Comparison of ENCODE assay signal across 18 cellular contexts in genomic region chr5:488744-489688, GRCh38. TPM values are rescaled to one million over a fixed set of nuclear protein-coding genes. Genes with fewer than 3 reads are reported as not detected.
DNase-seq lines count a peak whose midpoint lies in the region; ATAC-seq, FAIRE-seq and TF ChIP-seq lines count a peak whose summit lies in the region.
"Had no signal": no experiment of that assay in that cellular context is flagged by ENCODE, and none has a peak within 500 bp of the region (broad histone marks: within the 10 kb centered on the region; RNA-seq: fewer than 3 reads in every experiment).

No MANE protein-coding gene starts in this region.

- TF ChIP-seq CTCF in HepG2 (CRISPR knock-in tag; IDR thresholded peaks at IDR 0.05) (peak; percentile 56), right lobe of liver (IDR thresholded peaks at IDR 0.05) (no peak)

- in situ Hi-C loops in HepG2 (cut with HindIII; ENCODE audit: extremely low pct_ligation_motif_present, low pct_unique_long_range_greater_than_20kb): no loop called here

- no peak for FAIRE-seq in HepG2 (lab: Jason Lieb, UNC)
- FAIRE-seq: GM12892, HTR-8/SVneo had no signal

- peak overlapping the region; percentile 53 for H3K4me2 ChIP-seq in HepG2 (ENCODE audit: low read depth, low read length)
- H3K4me2 ChIP-seq: PC-9 had no signal

- TF ChIP-seq POLR2A in HepG2 (IDR thresholded peaks at IDR 0.05; ENCODE audit: insufficient read depth in 1 of 2, low read depth in 2 of 2, low read length in 2 of 2) (no peak), right lobe of liver (IDR thresholded peaks at IDR 0.05) (no peak)

- H2AFZ ChIP-seq in HepG2 (ENCODE audit: low read length): no peak overlapping the region
- H2AFZ ChIP-seq: PC-9 had no signal

- POLR2A ChIA-PET in HepG2 (lab: Yijun Ruan, JAX): no interaction called here

- no peak overlapping the region for H3K27ac ChIP-seq in HepG2 (ENCODE audit: extremely low read length, insufficient read depth, low read length)
- H3K27ac ChIP-seq in right lobe of liver: no peak overlapping the region
- H3K27ac ChIP-seq: PC-9, RWPE1, SJSA1 had no signal

- peak overlapping the region in 2 of 3 experiments; percentile 27 to 64; a peak in 3 of 6 replicates for H3K4me3 ChIP-seq in HepG2 (replicated peaks in 1 of 3; ENCODE audit: insufficient read depth in 1 of 3, low read depth in 2 of 3, low read length in 3 of 3)
- no peak overlapping the region for H3K4me3 ChIP-seq in right lobe of liver
- H3K4me3 ChIP-seq: PC-9, SJSA1 had no signal

- WGBS in HepG2 (ENCODE audit: low lambda C conversion rate): 28% methylated on average over 12 of the region's 40 CpGs
- no CpG with 5 or more reads among the region's 40 CpGs for WGBS in right lobe of liver (ENCODE audit: insufficient coverage, low coverage, low lambda C conversion rate, missing lambda C conversion rate)

- peak; percentile 78 for ATAC-seq in HepG2
- ATAC-seq in right lobe of liver: no peak
- ATAC-seq in HG03045 (IDR thresholded peaks at IDR 0.05; ENCODE audit: unreplicated experiment): no peak
- ATAC-seq in HG03139 (IDR thresholded peaks at IDR 0.05; ENCODE audit: unreplicated experiment): no peak

- no TSS peak for BruUV-seq in HepG2 (replicated peaks; lab: Mats Ljungman, UMichigan)

- H3K79me2 ChIP-seq in HepG2 (ENCODE audit: insufficient read depth, low read length): no peaks in the 10 kb centered on the region

- intact Hi-C loops in HepG2 (cut with micrococcal nuclease; ENCODE audit: unreplicated experiment): no loop called here
- intact Hi-C loops in right lobe of liver (cut with DNase I): no loop called here

- no peaks in the 10 kb centered on the region for H4K20me1 ChIP-seq in HepG2 (ENCODE audit: insufficient read depth, low read length)

- H3K9ac ChIP-seq in HepG2 (ENCODE audit: insufficient read depth, low read depth, low read length): peak overlapping the region; percentile 49; the same call in 1 of the 2 replicates

- DNase-seq in HepG2 (ENCODE audit: low spot score) (no peak), right lobe of liver (no peak), SK-N-DZ (ENCODE audit: low spot score) (peak; percentile 53), left kidney (ENCODE audit: low read depth, low spot score) (peak; percentile 55), DMS79 (lab: John Stamatoyannopoulos, UW) (no peak), NCI-H2081 treated with DMSO at 0.1 percent for 48 hours (lab: John Stamatoyannopoulos, UW) (no peak)
- DNase-seq: GF-D8, H7, NCI-H1694 treated with DMSO at 0.1 percent for 48 hours, NCI-H226, NCI-H524, PC-9 had no signal

- H3K27me3 ChIP-seq in HepG2 (ENCODE audit: control insufficient read depth in 1 of 2, insufficient read depth in 2 of 2, low read length in 2 of 2) (peaks cover 12 to 76% of the 10 kb centered on the region in 2 experiments), right lobe of liver (no peaks in the 10 kb centered on the region)

- no peak for TF ChIP-seq RAD21 in HepG2 (CRISPR knock-in tag; IDR thresholded peaks at IDR 0.05)

- H3K9me3 ChIP-seq in HepG2 (ENCODE audit: low read length) (no peaks in the 10 kb centered on the region), right lobe of liver (no peaks in the 10 kb centered on the region)
- H3K9me3 ChIP-seq: SJSA1 had no signal

- TF ChIP-seq EP300 in HepG2 (IDR thresholded peaks at IDR 0.05; ENCODE audit: low read depth in 2 of 2, low read length in 2 of 2) (no peak), HepG2 (CRISPR knock-in tag; IDR thresholded peaks at IDR 0.05; ENCODE audit: borderline replicate concordance) (no peak)

- H3K36me3 ChIP-seq in HepG2 (replicated peaks in 1 of 2; ENCODE audit: control insufficient read depth in 1 of 2, insufficient read depth in 2 of 2, low read length in 2 of 2): no peaks in the 10 kb centered on the region
- H3K36me3 ChIP-seq in right lobe of liver: no peaks in the 10 kb centered on the region
- H3K36me3 ChIP-seq: SJSA1 had no signal

- H3K4me1 ChIP-seq in HepG2 (ENCODE audit: insufficient read depth, low read length) (peaks cover 11% of the 10 kb centered on the region), right lobe of liver (no peaks in the 10 kb centered on the region)
- H3K4me1 ChIP-seq: SJSA1 had no signal

- CTCF ChIA-PET in HepG2 (lab: Yijun Ruan, JAX; ENCODE audit: low intra/inter-chr PET ratio, low total read pairs): no interaction called here

TF ChIP-seq in HepG2, 621 proteins besides CTCF, POLR2A, EP300 and RAD21 (continues in another document):
- TF ChIP-seq NFE2 (CRISPR knock-in tag; IDR thresholded peaks at IDR 0.05) (no peak), GTF3A (CRISPR knock-in tag; conservative IDR thresholded peaks at IDR 0.05) (no peak), ZFYVE20 (CRISPR knock-in tag; IDR thresholded peaks at IDR 0.05; ENCODE audit: borderline replicate concordance, low read depth) (no peak), MAX (IDR thresholded peaks at IDR 0.05) (peak; percentile 57), ZNF629 (CRISPR knock-in tag; conservative IDR thresholded peaks at IDR 0.05) (no peak), ELK4 (CRISPR knock-in tag; IDR thresholded peaks at IDR 0.05; ENCODE audit: borderline replicate concordance) (no peak), SALL1 (CRISPR knock-in tag; IDR thresholded peaks at IDR 0.05) (peak; percentile 21; the same call in 1 of the 2 replicates)

RNA-seq across cellular contexts. Expression of gene SLC9A3, which starts 35.2 kb away (rescaled TPM):
- total RNA-seq in HepG2 (2016; rRNA removed; fragmentation: Illumina TruSeq; extraction: Trizol) (1.2 and 1.8 TPM in 2 replicates), right lobe of liver (1 to 10 TPM in 2 of 6 experiments, under 1 TPM in 4; 0.32 to 1.8 (median 0.46) TPM)
- 0.30 and 0.35 TPM in 2 replicates for total RNA-seq in HepG2 (2016; cell fraction: cytosol; rRNA removed; fragmentation: Illumina TruSeq; extraction: Trizol; ENCODE audit: low read depth)
- 1.3 and 1.6 TPM in 2 replicates for total RNA-seq in HepG2 (2016; cell fraction: insoluble cytoplasmic fraction; rRNA removed; fragmentation: Illumina TruSeq; extraction: Trizol)
- total RNA-seq in HepG2 (2016; cell fraction: membrane; rRNA removed; fragmentation: Illumina TruSeq; extraction: Trizol): 1.5 and 1.9 TPM in 2 replicates
- total RNA-seq in HepG2 (2016; cell fraction: nucleus; rRNA removed; fragmentation: Illumina TruSeq; extraction: Trizol): 1.1 and 1.2 TPM in 2 replicates
- polyA plus RNA-seq in HepG2 (2011; rRNA removed): 1.5 and 1.9 TPM in 2 replicates
- polyA plus RNA-seq in HepG2 (2011; cell fraction: cytosol; rRNA removed): 1.4 TPM in 2 replicates
- polyA plus RNA-seq in HepG2 (2011; cell fraction: nucleus; rRNA removed): 2.2 and 2.4 TPM in 2 replicates
- polyA plus RNA-seq in HepG2 (2012): 1.1 and 1.4 TPM in 2 replicates
- 0.37 and 0.43 TPM in 2 replicates for polyA plus RNA-seq in HepG2 (2016; cell fraction: cytosol; fragmentation: Illumina TruSeq; extraction: Trizol; ENCODE audit: low read depth)
- polyA plus RNA-seq in HepG2 (2016; cell fraction: insoluble cytoplasmic fraction; fragmentation: Illumina TruSeq; extraction: Trizol; ENCODE audit: low read depth): 1.7 and 1.8 TPM in 2 replicates
- polyA plus RNA-seq in HepG2 (2016; cell fraction: membrane; fragmentation: Illumina TruSeq; extraction: Trizol; ENCODE audit: low read depth): 1.4 and 1.6 TPM in 2 replicates
- 1.9 and 2.4 TPM in 2 replicates for polyA plus RNA-seq in HepG2 (2016; cell fraction: nucleus; fragmentation: Illumina TruSeq; extraction: Trizol; ENCODE audit: insufficient read depth, low read depth)
- polyA minus RNA-seq in HepG2 (2011; rRNA and poly(A)+ RNA removed; ENCODE audit: low replicate concordance): 0.76 and 1.0 TPM in 2 replicates
- 0.35 and 0.49 TPM in 2 replicates for polyA minus RNA-seq in HepG2 (2011; cell fraction: cytosol; rRNA and poly(A)+ RNA removed)
- polyA minus RNA-seq in HepG2 (2011; cell fraction: nucleus; rRNA and poly(A)+ RNA removed): 0.99 and 1.0 TPM in 2 replicates
- 8.9 and 9.8 TPM in 2 replicates for polyA plus RNA-seq in SK-N-DZ (2014; cell fraction: cytosol; rRNA removed)
- 5.0 and 7.6 TPM in 2 replicates for polyA plus RNA-seq in SK-N-DZ (2014; cell fraction: nucleus; rRNA removed)

RNA-seq across cellular contexts. Expression of gene EXOC3, which starts 46.0 kb away (rescaled TPM):
- 16.0 and 20.5 TPM in 2 replicates for total RNA-seq in HepG2 (2016; rRNA removed; fragmentation: Illumina TruSeq; extraction: Trizol)
- 7.2 and 7.9 TPM in 2 replicates for total RNA-seq in HepG2 (2016; cell fraction: cytosol; rRNA removed; fragmentation: Illumina TruSeq; extraction: Trizol; ENCODE audit: low read depth)
- 14.6 and 19.5 TPM in 2 replicates for total RNA-seq in HepG2 (2016; cell fraction: insoluble cytoplasmic fraction; rRNA removed; fragmentation: Illumina TruSeq; extraction: Trizol)
- total RNA-seq in HepG2 (2016; cell fraction: membrane; rRNA removed; fragmentation: Illumina TruSeq; extraction: Trizol): 13.8 and 14.1 TPM in 2 replicates
- total RNA-seq in HepG2 (2016; cell fraction: nucleus; rRNA removed; fragmentation: Illumina TruSeq; extraction: Trizol): 11.2 and 13.3 TPM in 2 replicates
- 9.2 and 11.8 TPM in 2 replicates for polyA plus RNA-seq in HepG2 (2011; rRNA removed)
- 6.8 and 8.3 TPM in 2 replicates for polyA plus RNA-seq in HepG2 (2011; cell fraction: cytosol; rRNA removed)
- polyA plus RNA-seq in HepG2 (2011; cell fraction: nucleus; rRNA removed): 26.9 and 28.5 TPM in 2 replicates
- polyA plus RNA-seq in HepG2 (2012): 14.6 and 15.2 TPM in 2 replicates
- polyA plus RNA-seq in HepG2 (2016; cell fraction: cytosol; fragmentation: Illumina TruSeq; extraction: Trizol; ENCODE audit: low read depth): 5.5 and 5.9 TPM in 2 replicates
- polyA plus RNA-seq in HepG2 (2016; cell fraction: insoluble cytoplasmic fraction; fragmentation: Illumina TruSeq; extraction: Trizol; ENCODE audit: low read depth): 14.3 and 16.5 TPM in 2 replicates
- 7.8 and 8.8 TPM in 2 replicates for polyA plus RNA-seq in HepG2 (2016; cell fraction: membrane; fragmentation: Illumina TruSeq; extraction: Trizol; ENCODE audit: low read depth)
- polyA plus RNA-seq in HepG2 (2016; cell fraction: nucleus; fragmentation: Illumina TruSeq; extraction: Trizol; ENCODE audit: insufficient read depth, low read depth): 28.1 and 32.7 TPM in 2 replicates
- 15.9 and 55.4 TPM in 2 replicates for polyA minus RNA-seq in HepG2 (2011; rRNA and poly(A)+ RNA removed; ENCODE audit: low replicate concordance)
- polyA minus RNA-seq in HepG2 (2011; cell fraction: cytosol; rRNA and poly(A)+ RNA removed): 6.1 and 7.2 TPM in 2 replicates
- 12.9 and 14.2 TPM in 2 replicates for polyA minus RNA-seq in HepG2 (2011; cell fraction: nucleus; rRNA and poly(A)+ RNA removed)
- 10 to 100 TPM; 14.6 to 24.3 (median 20.0) TPM for total RNA-seq in right lobe of liver
- polyA plus RNA-seq in SK-N-DZ (2014; cell fraction: cytosol; rRNA removed): 17.0 and 18.3 TPM in 2 replicates
- 31.7 and 46.3 TPM in 2 replicates for polyA plus RNA-seq in SK-N-DZ (2014; cell fraction: nucleus; rRNA removed)

Comparison
In these comparisons a context has a peak if more than half of its experiments do, and no peak if none do; other contexts are left out.
1. H3K4me3 ChIP-seq: peak in HepG2 (2 of 3); none in right lobe of liver (0 of 3).
2. DNase-seq: peak in SK-N-DZ (single experiment) and left kidney (single experiment); none in HepG2 (single experiment), right lobe of liver (0 of 3), DMS79 (single experiment) and NCI-H2081 treated with DMSO at 0.1 percent for 48 hours (single experiment).